ENCODE assay signal across 16 cellular contexts in genomic region chr6:7628479-7628878, GRCh38.
"Had no signal": no experiment of that assay in that cellular context is flagged by ENCODE, and none has a peak within 500 bp of the region (broad histone marks: within the 10 kb centered on the region; RNA-seq: fewer than 3 reads in every experiment).

No MANE protein-coding gene starts in this region.

- DNase-seq: activated CD4-positive, alpha-beta T cell treated with anti-CD3 and anti-CD28 coated beads, Interleukin-2, amount 50 U/mL, for 4 hours; activated naive CD4-positive, alpha-beta T cell treated with anti-CD3 and anti-CD28 coated beads, Interleukin-2, amount 50 U/mL, for 16 hours; activated T-cell treated with anti-CD3 and anti-CD28 coated beads, Interleukin-2, amount 50 U/mL, for 1 hour; amniotic stem cell; dermis blood vessel endothelial cell; endodermal cell; kidney; spleen; stimulated activated CD4-positive, alpha-beta T cell treated with anti-CD3 and anti-CD28 coated beads, Interleukin-1b, Interleukin-23, amount 100 ng/mL, for 48 hours; stimulated activated naive B cell treated with anti-CD40 and anti-IgM and Interleukin-4, amounts not matched to agents 10 μg/mL and 1 μg/mL and 100 μg/mL, for 72 hours; substantia nigra; T-helper 2 cell; transverse colon had no signal

- H3K4me3 ChIP-seq: heart right ventricle, neural progenitor cell, right atrium auricular region, spleen, transverse colon had no signal
